ENCODE assay signal across 1 cellular context in the genomic region with DNA sequence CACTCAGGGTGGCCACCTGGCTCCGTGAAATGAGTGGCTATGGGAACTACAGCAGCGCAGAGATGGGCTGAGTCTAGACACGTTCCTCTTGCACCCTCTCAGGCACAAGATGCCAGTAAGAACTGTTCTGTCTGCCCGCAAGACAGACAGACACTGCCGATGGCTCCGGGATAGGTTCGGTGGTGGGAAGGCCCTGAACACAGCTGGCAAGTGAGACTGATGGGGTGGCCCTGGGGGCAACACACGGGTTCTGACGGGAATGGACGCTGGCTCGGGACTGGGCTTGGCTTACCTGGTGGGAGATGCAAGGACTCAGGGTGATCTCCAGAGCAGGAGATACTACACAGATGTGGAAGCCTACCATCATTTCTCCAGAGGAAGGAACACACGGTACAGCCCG. TPM values are rescaled to one million over a fixed set of nuclear protein-coding genes. Genes with fewer than 3 reads are reported as not detected.
"Had no signal": no experiment of that assay in that cellular context is flagged by ENCODE, and none has a peak within 500 bp of the region (broad histone marks: within the 10 kb centered on the region; RNA-seq: fewer than 3 reads in every experiment).

No MANE protein-coding gene starts in this region.

RNA-seq across cellular contexts. Expression of gene CTSV, which starts 16.9 kb away (rescaled TPM):
- total RNA-seq: Right ventricle myocardium superior had no signal
